Comparison of ENCODE assay signal across 8 cellular contexts in genomic region chr4:119300388-119301131, GRCh38. TPM values are rescaled to one million over a fixed set of nuclear protein-coding genes. Genes with fewer than 3 reads are reported as not detected.
DNase-seq lines count a peak whose midpoint lies in the region; ATAC-seq, FAIRE-seq and TF ChIP-seq lines count a peak whose summit lies in the region.

No MANE protein-coding gene starts in this region.

- FAIRE-seq in A204.1 (lab: Jason Lieb, UNC): peak; percentile 47

- peak; percentile 95 for ATAC-seq in GM19025 (IDR thresholded peaks at IDR 0.05; ENCODE audit: low read depth, unreplicated experiment)
- peak; percentile 94 for ATAC-seq in HG03342 (IDR thresholded peaks at IDR 0.05; ENCODE audit: unreplicated experiment)
- ATAC-seq in activated B cell treated with CpG ODN at 0.5 μM for 24 hours (ENCODE audit: low read depth): peak; percentile 95
- ATAC-seq in right lobe of liver: peak; percentile 89 to 96 (median 94)

- TF ChIP-seq CTCF in activated B cell treated with CpG ODN at 0.5 μM for 24 hours (IDR thresholded peaks at IDR 0.05): no peak
- no peak for TF ChIP-seq CTCF in coronary artery (IDR thresholded peaks at IDR 0.05)
- TF ChIP-seq CTCF in right lobe of liver (IDR thresholded peaks at IDR 0.05): peak in 1 of 4 donors; percentile 13

- peaks cover 0 to 9% (median 0%) of the 10 kb centered on the region in 4 donors for H3K36me3 ChIP-seq in right lobe of liver

- H3K4me1 Mint-ChIP-seq in activated B cell treated with CpG ODN at 0.5 μM for 24 hours: peaks cover 37% of the 10 kb centered on the region

- H3K4me1 ChIP-seq in right lobe of liver: peaks cover 0 to 26% (median 7%) of the 10 kb centered on the region in 4 donors

- no peaks in the 10 kb centered on the region for H3K27me3 ChIP-seq in right lobe of liver

- H3K27me3 Mint-ChIP-seq in activated B cell treated with CpG ODN at 0.5 μM for 24 hours: no peaks in the 10 kb centered on the region

- 0% methylated on average over 37 of the region's 49 CpGs for WGBS in right lobe of liver (ENCODE audit: insufficient coverage, low coverage, low lambda C conversion rate, missing lambda C conversion rate)

- no peaks in the 10 kb centered on the region for H3K9me3 Mint-ChIP-seq in activated B cell treated with CpG ODN at 0.5 μM for 24 hours

- H3K27ac ChIP-seq in coronary artery (peak overlapping the region; percentile 79 to 92), right lobe of liver (peak overlapping the region; percentile 87 to 97 (median 92))

- DNase-seq in activated B cell treated with CpG ODN at 0.5 μM for 24 hours: peak; percentile 88
- DNase-seq in coronary artery (ENCODE audit: low spot score): peak; percentile 96
- peak; percentile 98 for DNase-seq in right lobe of liver
- DNase-seq in stimulated activated CD4-positive, alpha-beta T cell treated with anti-CD3 and anti-CD28 coated beads, TNF-alpha, amount 100 ng/mL, for 1 hour (ENCODE audit: low read depth in 3 of 3, low spot score in 1 of 3): peak; percentile 75 to 84 (median 84)
- DNase-seq in NCI-H2029 (lab: John Stamatoyannopoulos, UW): no peak

- intact Hi-C loops in activated B cell treated with CpG ODN at 0.5 μM for 24 hours (cut with micrococcal nuclease): loop anchor here (1.0 to 5.0 kb wide), 6 partner anchors 72 to 1022 kb away; partner anchors contain the start of genes METTL14 and USP53
- intact Hi-C loops in right lobe of liver (cut with DNase I): no loop called here

- CTCF ChIA-PET in activated B cell treated with CpG ODN at 0.5 μM for 24 hours (lab: Charles Lee): interaction anchor here (0.6 to 2.3 kb wide), 2 partner anchors 88 to 154 kb away, joined by 3 to 5 read pairs; partner anchors contain the start of gene USP53

- H3K4me3 ChIP-seq in coronary artery (peak overlapping the region; percentile 84), right lobe of liver (peak overlapping the region; percentile 66 to 93 (median 83))

- peak overlapping the region; percentile 97 for H3K27ac Mint-ChIP-seq in activated B cell treated with CpG ODN at 0.5 μM for 24 hours

- no peaks in the 10 kb centered on the region for H3K9me3 ChIP-seq in right lobe of liver

- H3K36me3 Mint-ChIP-seq in activated B cell treated with CpG ODN at 0.5 μM for 24 hours (ENCODE audit: low read depth): peaks cover 37% of the 10 kb centered on the region

- peak overlapping the region; percentile 99 for H3K4me3 Mint-ChIP-seq in activated B cell treated with CpG ODN at 0.5 μM for 24 hours

- POLR2A ChIA-PET in activated B cell treated with CpG ODN at 0.5 μM for 24 hours (lab: Charles Lee): interaction anchor here (0.7 to 3.5 kb wide), 9 partner anchors 10 to 709 kb away, joined by 3 to 44 read pairs (median 5); partner anchors contain the start of genes METTL14 and USP53

- peak; percentile 91 for TF ChIP-seq POLR2A in right lobe of liver (IDR thresholded peaks at IDR 0.05)

RNA-seq across cellular contexts. Expression of gene FABP2, which starts 21.4 kb away (rescaled TPM):
- not detected in 2 replicates for total RNA-seq in activated B cell treated with CpG ODN at 0.5 μM for 24 hours
- under 1 TPM in 1 of 6 experiments, not detected in 5; 0.09 TPM for total RNA-seq in right lobe of liver
